In the genomic region with DNA sequence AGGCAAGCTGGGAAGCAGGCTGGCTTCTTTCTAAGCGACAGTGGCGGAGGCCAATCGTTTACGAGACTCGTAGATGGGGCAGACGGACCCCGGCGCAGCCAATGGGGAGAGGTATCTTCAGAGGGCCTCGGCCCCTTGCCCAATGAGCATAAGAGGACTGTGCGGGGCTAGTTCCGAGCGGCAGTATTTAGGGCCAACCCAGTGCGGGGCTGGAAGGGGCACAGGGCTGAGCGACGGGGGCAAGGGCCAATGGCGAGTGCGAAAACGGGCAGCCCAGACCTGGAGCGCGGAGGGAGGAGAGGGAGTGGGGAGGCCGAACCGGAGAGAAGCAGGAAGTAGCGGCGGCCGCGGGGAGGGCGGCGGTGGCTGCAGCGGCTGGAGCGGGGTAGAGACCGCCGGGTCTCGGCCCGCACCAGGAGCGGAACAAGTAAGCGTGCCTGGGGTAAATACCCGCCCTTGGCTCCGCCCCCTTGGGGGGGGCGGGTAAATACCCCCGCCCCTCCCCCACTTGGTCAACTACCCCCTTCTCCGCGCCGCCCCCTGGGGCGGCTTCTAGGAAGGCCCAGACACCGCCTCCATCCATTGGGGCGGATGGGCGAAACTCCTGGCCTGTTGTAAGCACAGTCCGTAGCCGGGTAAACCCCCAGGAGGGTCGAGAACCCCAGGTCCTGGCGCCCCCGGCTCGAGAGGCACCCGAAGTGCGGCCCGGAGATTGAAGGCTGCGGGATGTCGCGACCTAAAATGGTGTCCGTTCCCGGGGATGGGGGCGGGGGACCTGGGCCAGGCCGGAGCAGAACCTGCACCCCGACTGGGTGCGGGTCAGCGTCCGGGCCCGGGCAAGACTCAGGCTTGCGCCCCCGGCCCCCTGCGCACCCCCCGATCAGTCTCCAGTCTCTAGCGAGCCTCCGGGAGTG, we compare ENCODE assay signal across 8 cellular contexts. TPM values are rescaled to one million over a fixed set of nuclear protein-coding genes. Genes with fewer than 3 reads are reported as not detected.
DNase-seq lines count a peak whose midpoint lies in the region; ATAC-seq and TF ChIP-seq lines count a peak whose summit lies in the region.

TSS of gene ZNF687 (plus strand) at position 331 of the 914 bp plus-strand sequence. CDS start 3,993 bp downstream, outside the sequence.

- peaks cover 16% of the 10 kb centered on the region for H3K36me3 ChIP-seq in thymus (ENCODE audit: control insufficient read depth, insufficient read depth)

- no peaks in the 10 kb centered on the region for H3K27me3 ChIP-seq in thymus (ENCODE audit: control insufficient read depth, insufficient read depth)

- H3K9me3 ChIP-seq in thymus (ENCODE audit: control insufficient read depth), result no peaks in the 10 kb centered on the region

- H3K4me3 ChIP-seq in GM12865 (ENCODE audit: low read depth, low read length) (peak within 1 kb of the TSS; percentile 85), thymus (ENCODE audit: low read length) (peak within 1 kb of the TSS; percentile 57)

- peak within 1 kb of the TSS; percentile 99 for H3K4me3 Mint-ChIP-seq in osteocyte (ENCODE audit: unreplicated experiment)

- peak within 1 kb of the TSS; percentile 100 for H3K27ac Mint-ChIP-seq in osteocyte (ENCODE audit: unreplicated experiment)

- H3K4me1 Mint-ChIP-seq in osteocyte (ENCODE audit: unreplicated experiment), result peaks cover 22% of the 10 kb centered on the region

- H3K36me3 Mint-ChIP-seq in osteocyte (ENCODE audit: unreplicated experiment), result peaks cover 7% of the 10 kb centered on the region

- intact Hi-C loops in head of caudate nucleus (cut with DNase I), result loop anchor here (2.0 kb wide), 1 partner anchor 27 kb away; the partner anchor contains the start of gene PSMD4

- under 1% methylated on average over 74 of the region's 74 CpGs for WGBS in thymus

- ATAC-seq in HG02759 (IDR thresholded peaks at IDR 0.05; ENCODE audit: unreplicated experiment), result peak; percentile 87

- peak within 1 kb of the TSS; percentile 99 for H3K27ac ChIP-seq in thymus (ENCODE audit: low read depth)

- no peak for TF ChIP-seq CTCF in GM12865 (IDR thresholded peaks at IDR 0.05; ENCODE audit: insufficient read depth, low read depth, low read length, missing control alignments)
- no peak for TF ChIP-seq CTCF in osteocyte (IDR thresholded peaks at IDR 0.05)

- peaks cover 17% of the 10 kb centered on the region for H3K4me1 ChIP-seq in thymus (ENCODE audit: control insufficient read depth, insufficient read depth, low read length)

- DNase-seq in GM12865 (ENCODE audit: low read depth), result peak; percentile 100
- DNase-seq in NCI-H1417 (lab: John Stamatoyannopoulos, UW), result peak; percentile 99 to 100 (median 100)
- DNase-seq in SW 1271 (lab: John Stamatoyannopoulos, UW), result peak; percentile 97
- DNase-seq in activated naive CD8-positive, alpha-beta T cell treated with anti-CD3 and anti-CD28 coated beads, Interleukin-2, amount 50 U/mL, for 16 hours (ENCODE audit: low read depth, low spot score), result peak; percentile 97
- peak; percentile 100 for DNase-seq in head of caudate nucleus
- peak; percentile 100 for DNase-seq in osteocyte (ENCODE audit: extremely low spot score, unreplicated experiment)

- H3K27me3 Mint-ChIP-seq in osteocyte (ENCODE audit: unreplicated experiment), result no peaks in the 10 kb centered on the region

- H3K9me3 Mint-ChIP-seq in osteocyte (ENCODE audit: unreplicated experiment), result no peaks in the 10 kb centered on the region

RNA-seq across cellular contexts. Expression of gene ZNF687, which starts in this region (rescaled TPM):
- total RNA-seq in osteocyte, result 23.7 and 25.9 TPM in 2 replicates
- 11.1 TPM for polyA plus RNA-seq in thymus

Comparison
In these comparisons a context has a peak if more than half of its experiments do, and no peak if none do; other contexts are left out.
1. Peak in every context shown above with its lines: DNase-seq, ATAC-seq, H3K4me3 ChIP-seq and H3K27ac ChIP-seq.